ENCODE assay signal across 22 cellular contexts in the genomic region with DNA sequence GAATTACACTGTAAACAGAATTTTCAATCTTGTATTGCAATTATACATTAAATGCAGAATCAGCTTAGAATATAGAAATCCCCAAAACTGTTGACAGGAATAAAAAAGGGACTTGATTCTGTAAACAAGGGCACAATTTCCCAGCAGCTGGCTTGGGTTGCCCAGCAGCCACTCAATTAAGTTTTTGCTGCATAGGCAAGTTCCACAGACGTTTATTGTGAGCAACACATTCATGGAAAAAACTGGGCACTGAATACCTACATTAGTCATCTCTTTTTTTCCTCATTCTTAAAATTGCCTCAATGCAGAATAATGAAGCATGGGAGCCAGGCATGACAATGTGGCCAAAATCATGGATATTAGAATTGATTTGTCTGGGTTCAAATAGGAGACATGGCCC.
DNase-seq lines count a peak whose midpoint lies in the region; ATAC-seq and TF ChIP-seq lines count a peak whose summit lies in the region.
"Had no signal": no experiment of that assay in that cellular context is flagged by ENCODE, and none has a peak within 500 bp of the region (broad histone marks: within the 10 kb centered on the region; RNA-seq: fewer than 3 reads in every experiment).

No MANE protein-coding gene starts in this region.

- H3K4me1 ChIP-seq in heart right ventricle: no peaks in the 10 kb centered on the region
- H3K4me1 ChIP-seq: thyroid gland had no signal

- no peak overlapping the region for H3K4me3 ChIP-seq in heart right ventricle
- H3K4me3 ChIP-seq: thyroid gland had no signal

- intact Hi-C loops in posterior cingulate gyrus (cut with DNase I): no loop called here
- intact Hi-C loops in heart right ventricle (cut with DNase I): no loop called here

- no peak for TF ChIP-seq CTCF in heart right ventricle (IDR thresholded peaks at IDR 0.05)

- H3K27ac ChIP-seq in heart right ventricle: no peak overlapping the region
- H3K27ac ChIP-seq: 22Rv1, thyroid gland had no signal

- in situ Hi-C loops in KBM-7 (cut with MboI; ENCODE audit: low pct_unique_long_range_greater_than_20kb, low sequenced_read_pairs): no loop called here

- whole genome bisulfite sequencing in heart right ventricle, 2 donors: 32 to 35% methylated on average over 1 of the region's 1 CpG

- H3K9me3 ChIP-seq in heart right ventricle: peaks cover 0 to 23% (median 0%) of the 10 kb centered on the region in 11 donors
- H3K9me3 ChIP-seq: thyroid gland had no signal

- H3K36me3 ChIP-seq in heart right ventricle: no peaks in the 10 kb centered on the region
- H3K36me3 ChIP-seq: thyroid gland had no signal

- ATAC-seq in heart right ventricle: no peak
- ATAC-seq: activated CD8-positive, alpha-beta T cell treated with anti-CD3 and anti-CD28 coated beads for 36 hours; activated naive CD4-positive, alpha-beta T cell treated with anti-CD3 and anti-CD28 coated beads, Interleukin-2, amount 50 U/mL, for 72 hours; esophagus mucosa; left ventricle myocardium superior; naive thymus-derived CD4-positive, alpha-beta T cell had no signal

- DNase-seq in DMS153 treated with DMSO at 0.1 percent for 48 hours (lab: John Stamatoyannopoulos, UW; ENCODE audit: unreplicated experiment) (peak; percentile 14), DMS153 (lab: John Stamatoyannopoulos, UW) (no peak), NCI-H446 treated with DMSO at 0.1 percent for 48 hours (lab: John Stamatoyannopoulos, UW) (peak; percentile 85), cerebellar cortex (ENCODE audit: low spot score) (peak; percentile 4), posterior cingulate gyrus (peak in 6 of 10 donors; percentile 26 to 89 (median 60)), KBM-7 (no peak), heart right ventricle (no peak), T-helper 9 cell (no peak)
- DNase-seq: activated CD8-positive, alpha-beta T cell treated with anti-CD3 and anti-CD28 coated beads for 36 hours; aorta; CD4-positive, CD25-positive, alpha-beta regulatory T cell; GOT3; left ventricle myocardium superior; naive thymus-derived CD4-positive, alpha-beta T cell; NCI-H1092 treated with DMSO at 0.1 percent for 48 hours; NCI-H524 treated with DMSO at 0.1 percent for 48 hours; stimulated activated naive CD4-positive, alpha-beta T cell treated with Interleukin-2 at 50 U/mL for 16 hours; T-helper 2 cell; thyroid gland had no signal

- no peaks in the 10 kb centered on the region for H3K27me3 ChIP-seq in heart right ventricle
- H3K27me3 ChIP-seq: thyroid gland had no signal

Comparison
In these comparisons a context has a peak if more than half of its experiments do, and no peak if none do; other contexts are left out.
1. DNase-seq: peak in DMS153 treated with DMSO at 0.1 percent for 48 hours (single experiment), NCI-H446 treated with DMSO at 0.1 percent for 48 hours (single experiment), cerebellar cortex (single experiment) and posterior cingulate gyrus (6 of 10); none in DMS153 (single experiment), KBM-7 (single experiment), heart right ventricle (0 of 2) and T-helper 9 cell (single experiment).